2 cellular contexts compared by ENCODE assay signal in genomic region chr7:5445991-5446594, GRCh38.
TF ChIP-seq lines count a peak whose summit lies in the region.

No MANE protein-coding gene starts in this region.

TF ChIP-seq in K562, 482 proteins besides CTCF, POLR2A, EP300 and RAD21 (continued from another document):
- TF ChIP-seq ZNF318 (IDR thresholded peaks at IDR 0.05; ENCODE audit: borderline replicate concordance in 1 of 2, low read depth in 1 of 2): no peak
TF ChIP-seq in K562: peak in this region for 2.

TF ChIP-seq in HepG2, 621 proteins besides CTCF, POLR2A, EP300 and RAD21 (continued from another document and continues in another):
- TF ChIP-seq ZNF746 (CRISPR knock-in tag; IDR thresholded peaks at IDR 0.05) (peak; percentile 71; the same call in 1 of the 2 replicates), TFE3 (CRISPR knock-in tag; IDR thresholded peaks at IDR 0.05) (no peak), ZBTB40 (IDR thresholded peaks at IDR 0.05) (no peak), ZBTB40 (CRISPR knock-in tag; IDR thresholded peaks at IDR 0.05) (peak; percentile 46; the same call in 1 of the 2 replicates), ZNF605 (CRISPR knock-in tag; IDR thresholded peaks at IDR 0.05) (no peak), GLI4 (CRISPR knock-in tag; IDR thresholded peaks at IDR 0.05; ENCODE audit: borderline replicate concordance) (no peak), HMG20B (CRISPR knock-in tag; conservative IDR thresholded peaks at IDR 0.05) (no peak), GATAD1 (CRISPR knock-in tag; IDR thresholded peaks at IDR 0.05) (0 out of 2 replicates have a peak, but pooled peaks have one; percentile 23), MLLT10 (CRISPR knock-in tag; IDR thresholded peaks at IDR 0.05) (no peak), ARID5B (CRISPR knock-in tag; IDR thresholded peaks at IDR 0.05) (peak; percentile 66; the same call in 1 of the 2 replicates), REPIN1 (CRISPR knock-in tag; IDR thresholded peaks at IDR 0.05; ENCODE audit: borderline replicate concordance, low read depth) (peak; percentile 57; the same call in 1 of the 2 replicates), ZNF598 (CRISPR knock-in tag; IDR thresholded peaks at IDR 0.05; ENCODE audit: borderline replicate concordance) (0 out of 2 replicates have a peak, but pooled peaks have one; percentile 47), AGO1 (IDR thresholded peaks at IDR 0.05; ENCODE audit: low read depth, low read length, poor library complexity, severe bottlenecking) (peak; percentile 86), ZNF230 (CRISPR knock-in tag; IDR thresholded peaks at IDR 0.05) (no peak), ZSCAN21 (CRISPR knock-in tag; IDR thresholded peaks at IDR 0.05; ENCODE audit: borderline replicate concordance) (no peak), E2F1 (CRISPR knock-in tag; IDR thresholded peaks at IDR 0.05) (no peak), SAP130 (CRISPR knock-in tag; IDR thresholded peaks at IDR 0.05; ENCODE audit: low read depth) (peak; percentile 64), MYC (CRISPR knock-in tag; IDR thresholded peaks at IDR 0.05; ENCODE audit: borderline replicate concordance) (0 out of 2 replicates have a peak, but pooled peaks have one; percentile 25), PHF21A (CRISPR knock-in tag; IDR thresholded peaks at IDR 0.05) (peak; percentile 65), ZNF263 (CRISPR knock-in tag; IDR thresholded peaks at IDR 0.05) (peak; percentile 100), ZBTB2 (CRISPR knock-in tag; IDR thresholded peaks at IDR 0.05; ENCODE audit: low read depth) (no peak), ZSCAN22 (CRISPR knock-in tag; IDR thresholded peaks at IDR 0.05) (no peak), NAIF1 (CRISPR knock-in tag; IDR thresholded peaks at IDR 0.05; ENCODE audit: borderline replicate concordance) (no peak), KAT8 (CRISPR knock-in tag; IDR thresholded peaks at IDR 0.05) (0 out of 2 replicates have a peak, but pooled peaks have one; percentile 26), HDAC2 (CRISPR knock-in tag; IDR thresholded peaks at IDR 0.05) (peak; percentile 62; the same call in 1 of the 2 replicates), ZMYM2 (CRISPR knock-in tag; IDR thresholded peaks at IDR 0.05) (0 out of 2 replicates have a peak, but pooled peaks have one; percentile 49), ZNF121 (CRISPR knock-in tag; IDR thresholded peaks at IDR 0.05) (peak; percentile 39; the same call in 1 of the 2 replicates), ZNF7 (CRISPR knock-in tag; IDR thresholded peaks at IDR 0.05) (no peak)
- TF ChIP-seq, protein P1, sequence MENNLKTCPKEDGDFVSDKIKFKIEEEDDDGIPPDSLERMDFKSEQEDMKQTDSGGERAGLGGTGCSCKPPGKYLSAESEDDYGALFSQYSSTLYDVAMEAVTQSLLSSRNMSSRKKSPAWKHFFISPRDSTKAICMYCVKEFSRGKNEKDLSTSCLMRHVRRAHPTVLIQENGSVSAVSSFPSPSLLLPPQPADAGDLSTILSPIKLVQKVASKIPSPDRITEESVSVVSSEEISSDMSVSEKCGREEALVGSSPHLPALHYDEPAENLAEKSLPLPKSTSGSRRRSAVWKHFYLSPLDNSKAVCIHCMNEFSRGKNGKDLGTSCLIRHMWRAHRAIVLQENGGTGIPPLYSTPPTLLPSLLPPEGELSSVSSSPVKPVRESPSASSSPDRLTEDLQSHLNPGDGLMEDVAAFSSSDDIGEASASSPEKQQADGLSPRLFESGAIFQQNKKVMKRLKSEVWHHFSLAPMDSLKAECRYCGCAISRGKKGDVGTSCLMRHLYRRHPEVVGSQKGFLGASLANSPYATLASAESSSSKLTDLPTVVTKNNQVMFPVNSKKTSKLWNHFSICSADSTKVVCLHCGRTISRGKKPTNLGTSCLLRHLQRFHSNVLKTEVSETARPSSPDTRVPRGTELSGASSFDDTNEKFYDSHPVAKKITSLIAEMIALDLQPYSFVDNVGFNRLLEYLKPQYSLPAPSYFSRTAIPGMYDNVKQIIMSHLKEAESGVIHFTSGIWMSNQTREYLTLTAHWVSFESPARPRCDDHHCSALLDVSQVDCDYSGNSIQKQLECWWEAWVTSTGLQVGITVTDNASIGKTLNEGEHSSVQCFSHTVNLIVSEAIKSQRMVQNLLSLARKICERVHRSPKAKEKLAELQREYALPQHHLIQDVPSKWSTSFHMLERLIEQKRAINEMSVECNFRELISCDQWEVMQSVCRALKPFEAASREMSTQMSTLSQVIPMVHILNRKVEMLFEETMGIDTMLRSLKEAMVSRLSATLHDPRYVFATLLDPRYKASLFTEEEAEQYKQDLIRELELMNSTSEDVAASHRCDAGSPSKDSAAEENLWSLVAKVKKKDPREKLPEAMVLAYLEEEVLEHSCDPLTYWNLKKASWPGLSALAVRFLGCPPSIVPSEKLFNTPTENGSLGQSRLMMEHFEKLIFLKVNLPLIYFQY (CRISPR knock-in tag; IDR thresholded peaks at IDR 0.05; ENCODE audit: borderline replicate concordance): no peak
- TF ChIP-seq, protein P2, sequence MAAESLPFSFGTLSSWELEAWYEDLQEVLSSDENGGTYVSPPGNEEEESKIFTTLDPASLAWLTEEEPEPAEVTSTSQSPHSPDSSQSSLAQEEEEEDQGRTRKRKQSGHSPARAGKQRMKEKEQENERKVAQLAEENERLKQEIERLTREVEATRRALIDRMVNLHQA (CRISPR knock-in tag; IDR thresholded peaks at IDR 0.05): no peak
- TF ChIP-seq, protein P3, sequence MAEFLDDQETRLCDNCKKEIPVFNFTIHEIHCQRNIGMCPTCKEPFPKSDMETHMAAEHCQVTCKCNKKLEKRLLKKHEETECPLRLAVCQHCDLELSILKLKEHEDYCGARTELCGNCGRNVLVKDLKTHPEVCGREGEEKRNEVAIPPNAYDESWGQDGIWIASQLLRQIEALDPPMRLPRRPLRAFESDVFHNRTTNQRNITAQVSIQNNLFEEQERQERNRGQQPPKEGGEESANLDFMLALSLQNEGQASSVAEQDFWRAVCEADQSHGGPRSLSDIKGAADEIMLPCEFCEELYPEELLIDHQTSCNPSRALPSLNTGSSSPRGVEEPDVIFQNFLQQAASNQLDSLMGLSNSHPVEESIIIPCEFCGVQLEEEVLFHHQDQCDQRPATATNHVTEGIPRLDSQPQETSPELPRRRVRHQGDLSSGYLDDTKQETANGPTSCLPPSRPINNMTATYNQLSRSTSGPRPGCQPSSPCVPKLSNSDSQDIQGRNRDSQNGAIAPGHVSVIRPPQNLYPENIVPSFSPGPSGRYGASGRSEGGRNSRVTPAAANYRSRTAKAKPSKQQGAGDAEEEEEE (CRISPR knock-in tag; IDR thresholded peaks at IDR 0.05; ENCODE audit: borderline replicate concordance): no peak
- TF ChIP-seq, protein P4, sequence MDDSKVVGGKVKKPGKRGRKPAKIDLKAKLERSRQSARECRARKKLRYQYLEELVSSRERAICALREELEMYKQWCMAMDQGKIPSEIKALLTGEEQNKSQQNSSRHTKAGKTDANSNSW (CRISPR knock-in tag; IDR thresholded peaks at IDR 0.05; ENCODE audit: borderline replicate concordance): no peak
